2 cellular contexts compared by ENCODE assay signal in genomic region chr15:78340243-78341056, GRCh38.
A peak's percentile ranks its signal among the peaks of the same experiment; 100 is the strongest.
TF ChIP-seq lines count a peak whose summit lies in the region.

Gene CRABP1, plus strand, starts transcription at chr15:78340353. Its CDS starts 76 bp downstream, at chr15:78340429.

TF ChIP-seq in IMR-90, 13 proteins besides CTCF, POLR2A, EP300 and RAD21:
- no peak for TF ChIP-seq FOS (IDR thresholded peaks at IDR 0.05; ENCODE audit: low read depth, low read length)
- no peak for TF ChIP-seq CHD1 (IDR thresholded peaks at IDR 0.05; ENCODE audit: low read depth, low read length)
- TF ChIP-seq USF2 (IDR thresholded peaks at IDR 0.05; ENCODE audit: low read depth, low read length), result no peak
- TF ChIP-seq ELK1 (IDR thresholded peaks at IDR 0.05; ENCODE audit: borderline replicate concordance, low read depth, low read length), result no peak
- no peak for TF ChIP-seq NFE2L2 (IDR thresholded peaks at IDR 0.05; ENCODE audit: low read depth, low read length)
- no peak for TF ChIP-seq BHLHE40 (IDR thresholded peaks at IDR 0.05; ENCODE audit: low read depth, low read length)
- no peak for TF ChIP-seq RCOR1 (IDR thresholded peaks at IDR 0.05; ENCODE audit: insufficient replicate concordance, low read length)
- TF ChIP-seq MXI1 (IDR thresholded peaks at IDR 0.05; ENCODE audit: borderline replicate concordance, low read depth, low read length), result no peak

TF ChIP-seq in H1, 55 proteins besides CTCF, POLR2A, EP300 and RAD21:
- TF ChIP-seq RFX5 (IDR thresholded peaks at IDR 0.05; ENCODE audit: borderline replicate concordance, low read depth, low read length), result no peak
- TF ChIP-seq RBBP5 (IDR thresholded peaks at IDR 0.05; ENCODE audit: borderline replicate concordance, low read depth, low read length), result 0 out of 2 replicates have a peak, but pooled peaks have one; percentile 3
- TF ChIP-seq TBP (IDR thresholded peaks at IDR 0.05; ENCODE audit: low read depth, low read length), result peak; percentile 75; the same call in 1 of the 2 replicates
- TF ChIP-seq KDM4A (IDR thresholded peaks at IDR 0.05; ENCODE audit: low read depth, low read length, severe bottlenecking), result peak; percentile 78
- no peak for TF ChIP-seq ATF2 (IDR thresholded peaks at IDR 0.05; ENCODE audit: low read length)
- TF ChIP-seq KDM1A (IDR thresholded peaks at IDR 0.05; ENCODE audit: borderline replicate concordance, low read length), result peak; percentile 92
- peak; percentile 47; the same call in 1 of the 2 replicates for TF ChIP-seq POLR2AphosphoS5 (IDR thresholded peaks at IDR 0.05; ENCODE audit: low read depth, low read length)
- TF ChIP-seq BCL11A (IDR thresholded peaks at IDR 0.05; ENCODE audit: low read depth in 2 of 2, low read length in 2 of 2), result no peak
- 0 out of 2 replicates have a peak, but pooled peaks have one; percentile 13 for TF ChIP-seq SUZ12 (IDR thresholded peaks at IDR 0.05; ENCODE audit: low read length)
- peak; percentile 78 for TF ChIP-seq CREB1 (IDR thresholded peaks at IDR 0.05)
- peak; percentile 69 for TF ChIP-seq TAF1 (IDR thresholded peaks at IDR 0.05; ENCODE audit: low read depth, low read length)
- no peak for TF ChIP-seq EGR1 (IDR thresholded peaks at IDR 0.05; ENCODE audit: borderline replicate concordance, low read depth, low read length)
- TF ChIP-seq YY1 (IDR thresholded peaks at IDR 0.05; ENCODE audit: low read depth, low read length), result no peak
- no peak for TF ChIP-seq SP4 (IDR thresholded peaks at IDR 0.05; ENCODE audit: low read length)
- peak; percentile 57; the same call in 1 of the 2 replicates for TF ChIP-seq PHF8 (conservative IDR thresholded peaks at IDR 0.05; ENCODE audit: low read depth, low read length)
- TF ChIP-seq MAX (IDR thresholded peaks at IDR 0.05), result 0 out of 2 replicates have a peak, but pooled peaks have one; percentile 11
- TF ChIP-seq NRF1 (IDR thresholded peaks at IDR 0.05; ENCODE audit: low read depth, low read length), result peak; percentile 7; the same call in 1 of the 2 replicates
- TF ChIP-seq BACH1 (IDR thresholded peaks at IDR 0.05; ENCODE audit: low read length), result no peak
- TF ChIP-seq GTF2F1 (IDR thresholded peaks at IDR 0.05; ENCODE audit: borderline replicate concordance, low read depth, low read length), result no peak
TF ChIP-seq in H1: peak in this region for 11.
